15 cellular contexts compared by ENCODE assay signal in genomic region chr6:27758471-27758870, GRCh38.
DNase-seq lines count a peak whose midpoint lies in the region; ATAC-seq lines count a peak whose summit lies in the region.
"Had no signal": no experiment of that assay in that cellular context is flagged by ENCODE, and none has a peak within 500 bp of the region (broad histone marks: within the 10 kb centered on the region; RNA-seq: fewer than 3 reads in every experiment).

No MANE protein-coding gene starts in this region.

- no peak overlapping the region for H3K27ac Mint-ChIP-seq in activated T-cell treated with anti-CD3 and anti-CD28 coated beads, Interleukin-2, amount 50 U/mL, for 24 hours
- H3K27ac Mint-ChIP-seq in activated CD4-positive, alpha-beta memory T cell treated with anti-CD3 and anti-CD28 coated beads for 36 hours = no peak overlapping the region
- H3K27ac Mint-ChIP-seq in stimulated activated naive B cell treated with anti-CD40 and anti-IgM and Interleukin-4, amounts not matched to agents 10 μg/mL and 1 μg/mL and 100 μg/mL, for 72 hours = no peak overlapping the region

- POLR2A ChIA-PET in activated CD4-positive, alpha-beta memory T cell treated with anti-CD3 and anti-CD28 coated beads for 36 hours (lab: Charles Lee) = interaction anchor here (0.9 kb wide), 1 partner anchor 32 kb away, joined by 3 read pairs; no protein-coding TSS in a partner anchor

- peaks cover 10% of the 10 kb centered on the region for H3K4me1 ChIP-seq in iPS-15b (ENCODE audit: control insufficient read depth, insufficient read depth, low read length)
- H3K4me1 ChIP-seq: thyroid gland had no signal

- intact Hi-C loops in activated CD4-positive, alpha-beta memory T cell treated with anti-CD3 and anti-CD28 coated beads for 36 hours (cut with micrococcal nuclease) = loop anchor here (10.0 kb wide), 1 partner anchor 1734 kb away; a partner anchor contains a TSS

- H3K27me3 Mint-ChIP-seq in activated T-cell treated with anti-CD3 and anti-CD28 coated beads, Interleukin-2, amount 50 U/mL, for 24 hours = no peaks in the 10 kb centered on the region
- no peaks in the 10 kb centered on the region for H3K27me3 Mint-ChIP-seq in activated CD4-positive, alpha-beta memory T cell treated with anti-CD3 and anti-CD28 coated beads for 36 hours
- H3K27me3 Mint-ChIP-seq in stimulated activated naive B cell treated with anti-CD40 and anti-IgM and Interleukin-4, amounts not matched to agents 10 μg/mL and 1 μg/mL and 100 μg/mL, for 72 hours = peaks cover 18 to 29% of the 10 kb centered on the region in 2 donors

- no peaks in the 10 kb centered on the region for H3K9me3 ChIP-seq in iPS-15b (ENCODE audit: control insufficient read depth, insufficient read depth, low read length)
- H3K9me3 ChIP-seq: body of pancreas, left lung, thyroid gland had no signal

- H3K9me3 Mint-ChIP-seq in activated T-cell treated with anti-CD3 and anti-CD28 coated beads, Interleukin-2, amount 50 U/mL, for 24 hours = no peaks in the 10 kb centered on the region
- no peaks in the 10 kb centered on the region for H3K9me3 Mint-ChIP-seq in activated CD4-positive, alpha-beta memory T cell treated with anti-CD3 and anti-CD28 coated beads for 36 hours
- no peaks in the 10 kb centered on the region for H3K9me3 Mint-ChIP-seq in stimulated activated naive B cell treated with anti-CD40 and anti-IgM and Interleukin-4, amounts not matched to agents 10 μg/mL and 1 μg/mL and 100 μg/mL, for 72 hours

- H3K36me3 Mint-ChIP-seq in activated T-cell treated with anti-CD3 and anti-CD28 coated beads, Interleukin-2, amount 50 U/mL, for 24 hours (ENCODE audit: low read depth) = peaks cover 12% of the 10 kb centered on the region
- H3K36me3 Mint-ChIP-seq in activated CD4-positive, alpha-beta memory T cell treated with anti-CD3 and anti-CD28 coated beads for 36 hours = peaks cover 2% of the 10 kb centered on the region
- H3K36me3 Mint-ChIP-seq in stimulated activated naive B cell treated with anti-CD40 and anti-IgM and Interleukin-4, amounts not matched to agents 10 μg/mL and 1 μg/mL and 100 μg/mL, for 72 hours = peaks cover 0 to 3% of the 10 kb centered on the region in 2 donors
- H3K36me3 Mint-ChIP-seq: naive B cell had no signal

- peaks cover 92% of the 10 kb centered on the region for H3K27me3 ChIP-seq in iPS-15b (ENCODE audit: control insufficient read depth, insufficient read depth, low read length)

- CTCF ChIA-PET in activated CD4-positive, alpha-beta memory T cell treated with anti-CD3 and anti-CD28 coated beads for 36 hours (lab: Charles Lee) = interaction anchor here (1.2 to 3.8 kb wide), 3 partner anchors 13 to 240 kb away, joined by 4 to 29 read pairs (median 5); no protein-coding TSS in a partner anchor

- H3K4me1 Mint-ChIP-seq in activated T-cell treated with anti-CD3 and anti-CD28 coated beads, Interleukin-2, amount 50 U/mL, for 24 hours (ENCODE audit: low read depth) = peaks cover 54% of the 10 kb centered on the region
- peaks cover 36% of the 10 kb centered on the region for H3K4me1 Mint-ChIP-seq in activated CD4-positive, alpha-beta memory T cell treated with anti-CD3 and anti-CD28 coated beads for 36 hours (ENCODE audit: low read depth)
- H3K4me1 Mint-ChIP-seq in stimulated activated naive B cell treated with anti-CD40 and anti-IgM and Interleukin-4, amounts not matched to agents 10 μg/mL and 1 μg/mL and 100 μg/mL, for 72 hours = peaks cover 18 to 24% of the 10 kb centered on the region in 2 donors

- ATAC-seq in stimulated activated naive B cell treated with anti-CD40 and anti-IgM and Interleukin-4, amounts not matched to agents 10 μg/mL and 1 μg/mL and 100 μg/mL, for 72 hours (replicated peaks) = no peak
- ATAC-seq in HG03457 (IDR thresholded peaks at IDR 0.05; ENCODE audit: unreplicated experiment) = no peak
- no peak for ATAC-seq in GM21528 (IDR thresholded peaks at IDR 0.05; ENCODE audit: low FRiP score, unreplicated experiment)
- no peak for ATAC-seq in HG03354 (IDR thresholded peaks at IDR 0.05; ENCODE audit: poor library complexity, severe bottlenecking, unreplicated experiment)
- ATAC-seq: activated CD4-positive, CD25-positive, alpha-beta regulatory T cell treated with anti-CD3 and anti-CD28 coated beads, Interleukin-2, amount 50 U/mL, for 24 hours; body of pancreas; left lung had no signal

- H3K4me3 ChIP-seq in iPS-15b (ENCODE audit: low read depth, low read length) = peak overlapping the region; percentile 5
- H3K4me3 ChIP-seq: body of pancreas, thyroid gland had no signal

- H3K9ac ChIP-seq in iPS-15b (ENCODE audit: low read depth, low read length) = no peak overlapping the region

- H3K4me3 Mint-ChIP-seq in activated T-cell treated with anti-CD3 and anti-CD28 coated beads, Interleukin-2, amount 50 U/mL, for 24 hours = peak overlapping the region; percentile 77
- H3K4me3 Mint-ChIP-seq in activated CD4-positive, alpha-beta memory T cell treated with anti-CD3 and anti-CD28 coated beads for 36 hours = peak overlapping the region; percentile 81
- peak overlapping the region; percentile 21 to 57 for H3K4me3 Mint-ChIP-seq in stimulated activated naive B cell treated with anti-CD40 and anti-IgM and Interleukin-4, amounts not matched to agents 10 μg/mL and 1 μg/mL and 100 μg/mL, for 72 hours

- no peaks in the 10 kb centered on the region for H3K36me3 ChIP-seq in iPS-15b (ENCODE audit: control insufficient read depth, insufficient read depth, low read length)
- H3K36me3 ChIP-seq: left lung, thyroid gland had no signal

- no peak for DNase-seq in activated T-cell treated with anti-CD3 and anti-CD28 coated beads, Interleukin-2, amount 50 U/mL, for 24 hours
- no peak for DNase-seq in activated T-cell treated with anti-CD3 and anti-CD28 coated beads, Interleukin-2, amount 50 U/mL, for 1 hour
- no peak for DNase-seq in activated CD4-positive, alpha-beta memory T cell treated with anti-CD3 and anti-CD28 coated beads for 36 hours
- DNase-seq in stimulated activated naive B cell treated with anti-CD40 and anti-IgM and Interleukin-4, amounts not matched to agents 10 μg/mL and 1 μg/mL and 100 μg/mL, for 72 hours = no peak
- DNase-seq: body of pancreas, dorsolateral prefrontal cortex, left lung, naive B cell, NCI-H1048, thyroid gland had no signal
